In the genomic region with DNA sequence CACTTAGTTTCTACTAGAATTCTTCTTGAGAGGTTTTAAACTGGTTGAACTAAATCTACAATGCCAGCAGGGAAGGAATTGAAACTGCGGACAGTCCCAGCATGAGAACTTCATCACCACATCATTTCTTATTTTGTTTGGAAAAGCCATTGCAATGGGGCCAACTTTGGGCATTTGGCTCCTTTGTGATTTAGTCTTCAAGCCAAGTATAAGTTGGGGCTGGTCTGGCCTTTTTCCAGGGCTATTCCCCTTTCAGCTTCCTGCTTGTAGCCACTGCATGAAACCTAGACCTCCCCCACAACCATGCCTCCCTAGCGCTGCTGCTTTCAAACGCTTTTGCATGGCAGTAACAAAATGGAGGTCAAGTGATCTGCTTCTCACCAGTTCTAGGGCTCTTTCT, we compare ENCODE assay signal across 26 cellular contexts.
"Had no signal": no experiment of that assay in that cellular context is flagged by ENCODE, and none has a peak within 500 bp of the region (broad histone marks: within the 10 kb centered on the region; RNA-seq: fewer than 3 reads in every experiment).

No MANE protein-coding gene starts in this region.

- H3K9me3 ChIP-seq: ascending aorta, colonic mucosa, heart left ventricle had no signal

- H3K9me3 Mint-ChIP-seq: activated CD4-positive, alpha-beta memory T cell treated with anti-CD3 and anti-CD28 coated beads for 36 hours; activated CD4-positive, alpha-beta T cell treated with anti-CD3 and anti-CD28 coated beads, Interleukin-2, amount 10 ng/mL, durations not matched to agents 24 days and 14 days; activated naive CD4-positive, alpha-beta T cell treated with anti-CD3 and anti-CD28 coated beads, Interleukin-2, amount 10 ng/mL, durations not matched to agents 7 days and 5 days; activated naive CD8-positive, alpha-beta T cell treated with anti-CD3 and anti-CD28 coated beads, Interleukin-2, amount 10 ng/mL, durations not matched to agents 7 days and 5 days; activated T-cell treated with anti-CD3 and anti-CD28 coated beads, Interleukin-2, amount 50 U/mL, for 24 hours; activated T-cell treated with anti-CD3 and anti-CD28 coated beads, Interleukin-2, amount 50 U/mL, for 72 hours; dendritic cell treated with granulocyte-macrophage colony-stimulating factor and Interleukin-4, amounts not matched to agents 40 ng/mL and 50 ng/mL, for 4 days; endodermal cell had no signal

- ATAC-seq: activated CD4-positive, alpha-beta T cell treated with anti-CD3 and anti-CD28 coated beads for 36 hours; activated naive CD4-positive, alpha-beta T cell treated with anti-CD3 and anti-CD28 coated beads, Interleukin-2, amount 50 U/mL, for 72 hours; activated T-cell treated with anti-CD3 and anti-CD28 coated beads, Interleukin-2, amount 50 U/mL, for 72 hours; esophagus mucosa; heart left ventricle had no signal

- H3K27ac ChIP-seq: brain microvascular endothelial cell, colonic mucosa, heart left ventricle had no signal

- H3K4me3 Mint-ChIP-seq: activated CD4-positive, alpha-beta memory T cell treated with anti-CD3 and anti-CD28 coated beads for 36 hours; activated CD4-positive, alpha-beta T cell treated with anti-CD3 and anti-CD28 coated beads for 36 hours; activated CD4-positive, alpha-beta T cell treated with anti-CD3 and anti-CD28 coated beads, Interleukin-2, amount 10 ng/mL, durations not matched to agents 24 days and 14 days; activated naive CD4-positive, alpha-beta T cell treated with anti-CD3 and anti-CD28 coated beads, Interleukin-2, amount 10 ng/mL, durations not matched to agents 7 days and 5 days; activated naive CD8-positive, alpha-beta T cell treated with anti-CD3 and anti-CD28 coated beads, Interleukin-2, amount 10 ng/mL, durations not matched to agents 7 days and 5 days; activated T-cell treated with anti-CD3 and anti-CD28 coated beads, Interleukin-2, amount 50 U/mL, for 24 hours; activated T-cell treated with anti-CD3 and anti-CD28 coated beads, Interleukin-2, amount 50 U/mL, for 72 hours; dendritic cell treated with granulocyte-macrophage colony-stimulating factor and Interleukin-4, amounts not matched to agents 40 ng/mL and 50 ng/mL, for 4 days; endodermal cell had no signal

- H3K27me3 Mint-ChIP-seq: activated CD4-positive, alpha-beta memory T cell treated with anti-CD3 and anti-CD28 coated beads for 36 hours; activated CD4-positive, alpha-beta T cell treated with anti-CD3 and anti-CD28 coated beads for 36 hours; activated CD4-positive, alpha-beta T cell treated with anti-CD3 and anti-CD28 coated beads, Interleukin-2, amount 10 ng/mL, durations not matched to agents 24 days and 14 days; activated naive CD4-positive, alpha-beta T cell treated with anti-CD3 and anti-CD28 coated beads, Interleukin-2, amount 10 ng/mL, durations not matched to agents 7 days and 5 days; activated naive CD8-positive, alpha-beta T cell treated with anti-CD3 and anti-CD28 coated beads, Interleukin-2, amount 10 ng/mL, durations not matched to agents 7 days and 5 days; activated T-cell treated with anti-CD3 and anti-CD28 coated beads, Interleukin-2, amount 50 U/mL, for 24 hours; dendritic cell treated with granulocyte-macrophage colony-stimulating factor and Interleukin-4, amounts not matched to agents 40 ng/mL and 50 ng/mL, for 4 days had no signal

- DNase-seq: activated CD4-positive, alpha-beta memory T cell treated with anti-CD3 and anti-CD28 coated beads for 36 hours; activated CD4-positive, alpha-beta T cell treated with anti-CD3 and anti-CD28 coated beads for 36 hours; activated CD4-positive, alpha-beta T cell treated with anti-CD3 and anti-CD28 coated beads, Interleukin-2, amount 10 ng/mL, durations not matched to agents 24 days and 14 days; activated CD4-positive, CD25-positive, alpha-beta regulatory T cell; activated CD4-positive, CD25-positive, alpha-beta regulatory T cell treated with anti-CD3 and anti-CD28 coated beads, Interleukin-2, amount 50 U/mL, for 72 hours; activated CD8-positive, alpha-beta memory T cell treated with anti-CD3 and anti-CD28 coated beads, Interleukin-2, amount 50 U/mL, for 48 hours; activated gamma-delta T cell; activated naive CD4-positive, alpha-beta T cell; activated naive CD4-positive, alpha-beta T cell treated with anti-CD3 and anti-CD28 coated beads, Interleukin-2, amount 10 ng/mL, durations not matched to agents 7 days and 5 days; activated naive CD8-positive, alpha-beta T cell treated with anti-CD3 and anti-CD28 coated beads, Interleukin-2, amount 10 ng/mL, durations not matched to agents 7 days and 5 days; activated T-cell treated with anti-CD3 and anti-CD28 coated beads for 4 hours; activated T-cell treated with anti-CD3 and anti-CD28 coated beads, Interleukin-2, amount 50 U/mL, for 24 hours; activated T-cell treated with anti-CD3 and anti-CD28 coated beads, Interleukin-2, amount 50 U/mL, for 72 hours; brain microvascular endothelial cell; colonic mucosa; dorsolateral prefrontal cortex; effector memory CD4-positive, alpha-beta T cell; endodermal cell; foreskin fibroblast; glutamatergic neuron; heart left ventricle; T-helper 2 cell had no signal

- H3K27me3 ChIP-seq: ascending aorta, brain microvascular endothelial cell, colonic mucosa, dorsolateral prefrontal cortex, heart left ventricle had no signal

- H3K27ac Mint-ChIP-seq: activated CD4-positive, alpha-beta memory T cell treated with anti-CD3 and anti-CD28 coated beads for 36 hours; activated CD4-positive, alpha-beta T cell treated with anti-CD3 and anti-CD28 coated beads for 36 hours; activated CD4-positive, alpha-beta T cell treated with anti-CD3 and anti-CD28 coated beads, Interleukin-2, amount 10 ng/mL, durations not matched to agents 24 days and 14 days; activated naive CD4-positive, alpha-beta T cell treated with anti-CD3 and anti-CD28 coated beads, Interleukin-2, amount 10 ng/mL, durations not matched to agents 7 days and 5 days; activated naive CD8-positive, alpha-beta T cell treated with anti-CD3 and anti-CD28 coated beads, Interleukin-2, amount 10 ng/mL, durations not matched to agents 7 days and 5 days; activated T-cell treated with anti-CD3 and anti-CD28 coated beads, Interleukin-2, amount 50 U/mL, for 24 hours; dendritic cell treated with granulocyte-macrophage colony-stimulating factor and Interleukin-4, amounts not matched to agents 40 ng/mL and 50 ng/mL, for 4 days; endodermal cell had no signal

- H3K4me1 ChIP-seq: colonic mucosa had no signal

- H3K36me3 ChIP-seq: brain microvascular endothelial cell, colonic mucosa had no signal

- H3K4me3 ChIP-seq: ascending aorta, colonic mucosa, dorsolateral prefrontal cortex, heart left ventricle had no signal
